In genomic region chr3:168684519-168684918, GRCh38 we compare ENCODE assay signal across 20 cellular contexts.
"Had no signal": no experiment of that assay in that cellular context is flagged by ENCODE, and none has a peak within 500 bp of the region (broad histone marks: within the 10 kb centered on the region; RNA-seq: fewer than 3 reads in every experiment).

No MANE protein-coding gene starts in this region.

- H3K4me2 ChIP-seq: hepatocyte had no signal

- ATAC-seq: foreskin keratinocyte; naive thymus-derived CD4-positive, alpha-beta T cell; psoas muscle; stimulated activated naive B cell treated with anti-CD40 and anti-IgM and Interleukin-4, amounts not matched to agents 10 μg/mL and 1 μg/mL and 100 μg/mL, for 72 hours; stimulated activated naive CD8-positive, alpha-beta T cell treated with anti-CD3 and anti-CD28 coated beads, Interleukin-15, amount 100 ng/mL, for 72 hours; upper lobe of right lung had no signal

- H3K36me3 Mint-ChIP-seq: naive thymus-derived CD4-positive, alpha-beta T cell; stimulated activated naive B cell treated with anti-CD40 and anti-IgM and Interleukin-4, amounts not matched to agents 10 μg/mL and 1 μg/mL and 100 μg/mL, for 72 hours had no signal

- H3K27ac Mint-ChIP-seq: endodermal cell; naive thymus-derived CD4-positive, alpha-beta T cell; nephron progenitor cell; stimulated activated naive B cell treated with anti-CD40 and anti-IgM and Interleukin-4, amounts not matched to agents 10 μg/mL and 1 μg/mL and 100 μg/mL, for 72 hours; stimulated activated naive CD8-positive, alpha-beta T cell treated with anti-CD3 and anti-CD28 coated beads, Interleukin-15, amount 100 ng/mL, for 72 hours had no signal

- H3K36me3 ChIP-seq: neutrophil, sigmoid colon, tibial nerve, upper lobe of right lung, vagina had no signal

- H3K9me3 Mint-ChIP-seq: nephron progenitor cell; stimulated activated naive CD8-positive, alpha-beta T cell treated with anti-CD3 and anti-CD28 coated beads, Interleukin-15, amount 100 ng/mL, for 72 hours had no signal

- H3K27me3 ChIP-seq: foreskin keratinocyte, hepatocyte, neutrophil, sigmoid colon, testis, tibial nerve, upper lobe of right lung, vagina had no signal

- DNase-seq: effector CD4-positive, alpha-beta T cell; endodermal cell; erythroblast; foreskin keratinocyte; naive thymus-derived CD4-positive, alpha-beta T cell; nephron progenitor cell; psoas muscle; retina; sigmoid colon; stimulated activated CD4-positive, alpha-beta T cell treated with anti-CD3 and anti-CD28 coated beads, Interleukin-2, amount 100 ng/mL, for 24 hours; stimulated activated CD4-positive, alpha-beta T cell treated with anti-CD3 and anti-CD28 coated beads, Interleukin-4, amount 100 ng/mL, for 4 hours; stimulated activated naive B cell treated with anti-CD40 and anti-IgM and Interleukin-4, amounts not matched to agents 10 μg/mL and 1 μg/mL and 100 μg/mL, for 72 hours; stimulated activated naive CD8-positive, alpha-beta T cell treated with anti-CD3 and anti-CD28 coated beads, Interleukin-15, amount 100 ng/mL, for 72 hours; testis; upper lobe of right lung had no signal

- H3K4me1 Mint-ChIP-seq: endodermal cell; naive thymus-derived CD4-positive, alpha-beta T cell; nephron progenitor cell; stimulated activated naive B cell treated with anti-CD40 and anti-IgM and Interleukin-4, amounts not matched to agents 10 μg/mL and 1 μg/mL and 100 μg/mL, for 72 hours; stimulated activated naive CD8-positive, alpha-beta T cell treated with anti-CD3 and anti-CD28 coated beads, Interleukin-15, amount 100 ng/mL, for 72 hours had no signal

- H3K27ac ChIP-seq: foreskin keratinocyte, hepatocyte, neutrophil, psoas muscle, sigmoid colon, skin epidermis, testis, tibial nerve, upper lobe of right lung, vagina had no signal

- H3K27me3 Mint-ChIP-seq: naive thymus-derived CD4-positive, alpha-beta T cell; stimulated activated naive B cell treated with anti-CD40 and anti-IgM and Interleukin-4, amounts not matched to agents 10 μg/mL and 1 μg/mL and 100 μg/mL, for 72 hours; stimulated activated naive CD8-positive, alpha-beta T cell treated with anti-CD3 and anti-CD28 coated beads, Interleukin-15, amount 100 ng/mL, for 72 hours had no signal

- H3K79me2 ChIP-seq: hepatocyte had no signal

- H3K4me1 ChIP-seq: foreskin keratinocyte, psoas muscle, sigmoid colon, testis, tibial nerve, upper lobe of right lung, vagina had no signal

- H3K4me3 ChIP-seq: hepatocyte, psoas muscle, sigmoid colon, skin epidermis, testis, tibial nerve, upper lobe of right lung, vagina had no signal

- H3K4me3 Mint-ChIP-seq: endodermal cell; naive thymus-derived CD4-positive, alpha-beta T cell; nephron progenitor cell; stimulated activated naive B cell treated with anti-CD40 and anti-IgM and Interleukin-4, amounts not matched to agents 10 μg/mL and 1 μg/mL and 100 μg/mL, for 72 hours; stimulated activated naive CD8-positive, alpha-beta T cell treated with anti-CD3 and anti-CD28 coated beads, Interleukin-15, amount 100 ng/mL, for 72 hours had no signal

- H2AFZ ChIP-seq: hepatocyte had no signal
